In genomic region chr11:1646540-1646939, GRCh38 we compare ENCODE assay signal across 2 cellular contexts. TPM values are rescaled to one million over a fixed set of nuclear protein-coding genes. Genes with fewer than 3 reads are reported as not detected.
"Had no signal": no experiment of that assay in that cellular context is flagged by ENCODE, and none has a peak within 500 bp of the region (broad histone marks: within the 10 kb centered on the region; RNA-seq: fewer than 3 reads in every experiment).

No MANE protein-coding gene starts in this region.

RNA-seq across cellular contexts. Expression of gene KRTAP5-5, which starts 17.0 kb away (rescaled TPM):
- total RNA-seq: G401, GM12878 had no signal
- polyA plus RNA-seq: GM12878 had no signal

RNA-seq across cellular contexts. Expression of gene KRTAP5-4, which starts 24.6 kb away (rescaled TPM):
- total RNA-seq: G401, GM12878 had no signal
- polyA plus RNA-seq: GM12878 had no signal

RNA-seq across cellular contexts. Expression of gene KRTAP5-3, which starts 38.3 kb away (rescaled TPM):
- total RNA-seq: G401, GM12878 had no signal
- polyA plus RNA-seq: GM12878 had no signal

RNA-seq across cellular contexts. Expression of gene KRTAP5-2, which starts 48.4 kb away (rescaled TPM):
- total RNA-seq: G401, GM12878 had no signal
- polyA plus RNA-seq: GM12878 had no signal

RNA-seq across cellular contexts. Expression of gene KRTAP5-6, which starts 50.5 kb away (rescaled TPM):
- total RNA-seq: G401, GM12878 had no signal
- polyA plus RNA-seq: GM12878 had no signal
